ENCODE assay signal across 9 cellular contexts in the genomic region with DNA sequence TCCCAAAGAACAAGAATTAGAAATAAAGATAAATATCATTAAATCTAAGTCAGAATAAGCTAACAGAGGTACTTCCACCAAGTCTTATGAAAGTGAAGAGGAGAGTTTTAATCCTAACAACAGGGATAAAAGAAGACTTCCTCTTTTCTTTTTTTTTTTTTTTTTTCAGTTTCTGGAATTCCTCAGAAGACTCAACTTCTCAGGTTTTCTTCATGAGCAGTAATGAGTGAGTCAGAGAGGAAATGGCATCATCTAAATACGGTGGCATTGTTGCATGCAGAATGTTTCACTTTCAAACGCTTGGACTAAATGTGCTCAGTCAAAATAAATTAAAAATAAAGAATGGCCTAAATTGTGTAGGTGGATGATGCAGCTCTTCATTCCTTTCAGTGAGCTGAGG. TPM values are rescaled to one million over a fixed set of nuclear protein-coding genes. Genes with fewer than 3 reads are reported as not detected.
DNase-seq lines count a peak whose midpoint lies in the region; ATAC-seq and TF ChIP-seq lines count a peak whose summit lies in the region.
"Had no signal": no experiment of that assay in that cellular context is flagged by ENCODE, and none has a peak within 500 bp of the region (broad histone marks: within the 10 kb centered on the region; RNA-seq: fewer than 3 reads in every experiment).

No MANE protein-coding gene starts in this region.

- H3K4me1 Mint-ChIP-seq in activated CD8-positive, alpha-beta T cell treated with anti-CD3 and anti-CD28 coated beads, Interleukin-2, amount 10 ng/mL, durations not matched to agents 7 days and 5 days (ENCODE audit: low read depth) = peaks cover 20% of the 10 kb centered on the region

- H3K4me3 Mint-ChIP-seq in activated CD8-positive, alpha-beta T cell treated with anti-CD3 and anti-CD28 coated beads, Interleukin-2, amount 10 ng/mL, durations not matched to agents 7 days and 5 days = peak overlapping the region; percentile 13

- TF ChIP-seq POLR2A in esophagus squamous epithelium (IDR thresholded peaks at IDR 0.05) = no peak

- POLR2A ChIA-PET in activated CD8-positive, alpha-beta T cell treated with anti-CD3 and anti-CD28 coated beads, Interleukin-2, amount 10 ng/mL, durations not matched to agents 7 days and 5 days (lab: Charles Lee) = no interaction called here

- no peaks in the 10 kb centered on the region for H3K27me3 ChIP-seq in esophagus squamous epithelium

- WGBS in mesodermal cell (ENCODE audit: insufficient coverage in 2 of 2), 2 experiments = 20 to 100% methylated on average over 1 of the region's 2 CpGs
- whole genome bisulfite sequencing in esophagus squamous epithelium, 2 donors = 11 to 12% methylated on average over 2 of the region's 2 CpGs

- peak overlapping the region; percentile 5 for H3K27ac Mint-ChIP-seq in activated CD8-positive, alpha-beta T cell treated with anti-CD3 and anti-CD28 coated beads, Interleukin-2, amount 10 ng/mL, durations not matched to agents 7 days and 5 days

- H3K9me3 Mint-ChIP-seq in activated CD8-positive, alpha-beta T cell treated with anti-CD3 and anti-CD28 coated beads, Interleukin-2, amount 10 ng/mL, durations not matched to agents 7 days and 5 days (ENCODE audit: insufficient read depth) = no peaks in the 10 kb centered on the region

- H3K27me3 Mint-ChIP-seq in activated CD8-positive, alpha-beta T cell treated with anti-CD3 and anti-CD28 coated beads, Interleukin-2, amount 10 ng/mL, durations not matched to agents 7 days and 5 days (ENCODE audit: low read depth) = peaks cover 2% of the 10 kb centered on the region

- H3K36me3 ChIP-seq in mesodermal cell (ENCODE audit: control insufficient read depth, insufficient read depth, low read length) (no peaks in the 10 kb centered on the region), esophagus squamous epithelium (no peaks in the 10 kb centered on the region)

- intact Hi-C loops in esophagus squamous epithelium (cut with DNase I) = no loop called here

- ATAC-seq in HG03432 (IDR thresholded peaks at IDR 0.05; ENCODE audit: unreplicated experiment) = peak; percentile 68
- ATAC-seq in activated CD8-positive, alpha-beta T cell treated with anti-CD3 and anti-CD28 coated beads, Interleukin-2, amount 10 ng/mL, durations not matched to agents 7 days and 5 days = no peak
- no peak for ATAC-seq in omental fat pad (ENCODE audit: low FRiP score)
- no peak for ATAC-seq in HG03159 (IDR thresholded peaks at IDR 0.05; ENCODE audit: unreplicated experiment)

- DNase-seq in Daoy (ENCODE audit: low read depth) (peak; percentile 35), omental fat pad (ENCODE audit: low spot score) (no peak), GM10266 (ENCODE audit: extremely low spot score) (no peak), esophagus squamous epithelium (lab: John Stamatoyannopoulos, UW) (no peak)
- no peak for DNase-seq in activated CD8-positive, alpha-beta T cell treated with anti-CD3 and anti-CD28 coated beads, Interleukin-2, amount 10 ng/mL, durations not matched to agents 7 days and 5 days
- DNase-seq: stimulated activated CD4-positive, alpha-beta T cell treated with anti-CD3 and anti-CD28 coated beads, Interleukin-4, amount 100 ng/mL, for 4 hours had no signal

- H3K4me3 ChIP-seq in mesodermal cell (ENCODE audit: extremely low read depth, insufficient read depth, low read length, poor library complexity, severe bottlenecking) (no peak overlapping the region), esophagus squamous epithelium (no peak overlapping the region)

- H3K27ac ChIP-seq in mesodermal cell (ENCODE audit: low read depth, low read length, severe bottlenecking) (peak overlapping the region; percentile 13), esophagus squamous epithelium (no peak overlapping the region)

- peaks cover 5% of the 10 kb centered on the region for H3K4me1 ChIP-seq in mesodermal cell (ENCODE audit: control insufficient read depth, insufficient read depth, low read length, poor library complexity, severe bottlenecking)
- H3K4me1 ChIP-seq in esophagus squamous epithelium = no peaks in the 10 kb centered on the region

- CTCF ChIA-PET in activated CD8-positive, alpha-beta T cell treated with anti-CD3 and anti-CD28 coated beads, Interleukin-2, amount 10 ng/mL, durations not matched to agents 7 days and 5 days (lab: Charles Lee) = interaction anchor here (2.2 kb wide), 1 partner anchor 49 kb away, joined by 8 read pairs; no protein-coding TSS in a partner anchor

- H3K9me3 ChIP-seq in mesodermal cell (ENCODE audit: control insufficient read depth, low read length) = no peaks in the 10 kb centered on the region
- no peaks in the 10 kb centered on the region for H3K9me3 ChIP-seq in esophagus squamous epithelium

- TF ChIP-seq CTCF in omental fat pad (IDR thresholded peaks at IDR 0.05) = no peak
- TF ChIP-seq CTCF in GM10266 (IDR thresholded peaks at IDR 0.05; ENCODE audit: control insufficient read depth, insufficient read depth, low read depth, missing control alignments) = no peak
- TF ChIP-seq CTCF in esophagus squamous epithelium (IDR thresholded peaks at IDR 0.05) = no peak

- H3K36me3 Mint-ChIP-seq in activated CD8-positive, alpha-beta T cell treated with anti-CD3 and anti-CD28 coated beads, Interleukin-2, amount 10 ng/mL, durations not matched to agents 7 days and 5 days (ENCODE audit: low read depth) = no peaks in the 10 kb centered on the region

RNA-seq across cellular contexts. Expression of a gene that starts 45.6 kb away (rescaled TPM):
- total RNA-seq in Daoy (2014; rRNA removed; shearing (Covaris generic)) = 0.51 and 1.4 TPM in 2 replicates
- total RNA-seq in activated CD8-positive, alpha-beta T cell treated with anti-CD3 and anti-CD28 coated beads, Interleukin-2, amount 10 ng/mL, durations not matched to agents 7 days and 5 days = 100 to 1,000 TPM; 154 to 158 TPM
- polyA plus RNA-seq in mesodermal cell (2013, experiment 1 of 2) = 0.26 TPM
- polyA plus RNA-seq in mesodermal cell (2013, experiment 2 of 2) = 0.46 TPM
- total RNA-seq in omental fat pad = 10 to 100 TPM; 12.2 to 27.6 (median 20.7) TPM
- 10 to 100 TPM in 1 of 4 donors, 1 to 10 TPM in 3; 1.7 to 16.8 (median 3.7) TPM for total RNA-seq in esophagus squamous epithelium

Comparison
In these comparisons a context has a peak if more than half of its experiments do, and no peak if none do; other contexts are left out.
1. RNA of a gene that starts 45.6 kb away (total RNA-seq): 154 to 158 TPM in activated CD8-positive, alpha-beta T cell treated with anti-CD3 and anti-CD28 coated beads, Interleukin-2, amount 10 ng/mL, durations not matched to agents 7 days and 5 days; 12.2 to 27.6 TPM in omental fat pad, 1.7 to 16.8 TPM in esophagus squamous epithelium and 0.51 to 1.4 TPM in Daoy; every median in the first group is over 4 times any median in the second.